14 cellular contexts compared by ENCODE assay signal in the genomic region with DNA sequence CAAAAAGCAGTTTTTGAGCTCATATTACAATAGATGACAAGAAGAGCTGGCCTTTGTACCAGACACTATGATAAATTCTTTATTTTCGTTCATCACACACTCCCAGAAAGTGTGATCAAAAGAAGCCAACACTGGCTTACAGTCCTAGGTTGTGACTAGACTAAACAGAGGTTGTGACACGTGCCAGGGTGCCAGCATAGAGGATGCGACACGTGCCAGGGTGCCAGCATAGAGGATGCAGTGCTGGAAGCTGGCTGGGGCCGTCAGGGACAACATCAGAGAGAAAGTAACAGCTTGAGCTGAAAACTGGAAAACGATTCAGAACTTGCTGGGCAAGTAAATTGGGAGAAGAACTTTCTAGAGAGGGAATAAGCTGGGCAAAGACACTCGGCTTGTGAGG. TPM values are rescaled to one million over a fixed set of nuclear protein-coding genes. Genes with fewer than 3 reads are reported as not detected.
"Had no signal": no experiment of that assay in that cellular context is flagged by ENCODE, and none has a peak within 500 bp of the region (broad histone marks: within the 10 kb centered on the region; RNA-seq: fewer than 3 reads in every experiment).

No MANE protein-coding gene starts in this region.

- H3K9me3 ChIP-seq: esophagus muscularis mucosa, left lung, ovary, stomach had no signal

- H3K4me3 ChIP-seq: esophagus muscularis mucosa, ovary, skin epidermis, stomach had no signal

- H3K27ac ChIP-seq: ovary, skin epidermis had no signal

- DNase-seq: activated CD4-positive, alpha-beta memory T cell treated with anti-CD3 and anti-CD28 coated beads for 36 hours; activated CD4-positive, CD25-positive, alpha-beta regulatory T cell treated with anti-CD3 and anti-CD28 coated beads, Interleukin-2, amount 50 U/mL, for 72 hours; activated gamma-delta T cell treated with Interleukin-2 at 50 U/mL for 16 hours; activated naive CD8-positive, alpha-beta T cell treated with anti-CD3 and anti-CD28 coated beads, Interleukin-2, amount 10 ng/mL, durations not matched to agents 7 days and 5 days; activated T-cell treated with anti-CD3 and anti-CD28 coated beads, Interleukin-2, amount 50 U/mL, for 72 hours; aorta; foreskin fibroblast; left lung; ovary; stomach; T-helper 2 cell had no signal

- ATAC-seq: activated T-cell treated with anti-CD3 and anti-CD28 coated beads, Interleukin-2, amount 50 U/mL, for 72 hours had no signal

- H3K36me3 ChIP-seq: left lung, ovary had no signal

- H3K27me3 ChIP-seq: esophagus muscularis mucosa, ovary had no signal

RNA-seq across cellular contexts. Expression of a gene that starts 2.2 kb away (rescaled TPM):
- total RNA-seq: activated CD4-positive, alpha-beta memory T cell treated with anti-CD3 and anti-CD28 coated beads for 36 hours; activated naive CD8-positive, alpha-beta T cell treated with anti-CD3 and anti-CD28 coated beads, Interleukin-2, amount 10 ng/mL, durations not matched to agents 7 days and 5 days; activated T-cell treated with anti-CD3 and anti-CD28 coated beads, Interleukin-2, amount 50 U/mL, for 72 hours had no signal

RNA-seq across cellular contexts. Expression of a gene that starts 40.8 kb away (rescaled TPM):
- total RNA-seq: activated CD4-positive, alpha-beta memory T cell treated with anti-CD3 and anti-CD28 coated beads for 36 hours; activated naive CD8-positive, alpha-beta T cell treated with anti-CD3 and anti-CD28 coated beads, Interleukin-2, amount 10 ng/mL, durations not matched to agents 7 days and 5 days; activated T-cell treated with anti-CD3 and anti-CD28 coated beads, Interleukin-2, amount 50 U/mL, for 72 hours had no signal
- polyA plus RNA-seq: neural cell had no signal
